8 cellular contexts compared by ENCODE assay signal in the genomic region with DNA sequence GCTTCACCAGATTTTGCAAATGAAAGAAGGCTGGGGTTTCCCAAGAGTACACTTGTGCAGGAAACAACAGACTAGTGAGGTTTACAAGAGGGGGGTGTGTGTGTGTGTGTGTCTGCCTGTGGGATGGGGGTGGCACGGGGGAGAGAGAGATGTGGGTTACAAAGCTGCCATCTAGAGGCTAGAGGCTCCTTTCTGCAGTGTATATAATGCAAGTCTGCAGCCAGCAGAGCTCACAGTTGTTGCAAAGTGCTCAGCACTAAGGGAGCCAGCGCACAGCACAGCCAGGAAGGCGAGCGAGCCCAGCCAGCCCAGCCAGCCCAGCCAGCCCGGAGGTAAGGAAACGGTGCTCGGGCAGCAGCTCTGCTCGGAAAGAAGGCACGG. TPM values are rescaled to one million over a fixed set of nuclear protein-coding genes. Genes with fewer than 3 reads are reported as not detected.
DNase-seq lines count a peak whose midpoint lies in the region; ATAC-seq and FAIRE-seq lines count a peak whose summit lies in the region.

TSS of gene ACKR3 (plus strand) at position 233 of the 381 bp plus-strand sequence. CDS start 10,641 bp downstream, outside the sequence.

- H3K27me3 ChIP-seq in CD8-positive, alpha-beta memory T cell (ENCODE audit: insufficient read depth, low read length, poor library complexity, severe bottlenecking), result no peaks in the 10 kb centered on the region

- H3K4me3 ChIP-seq in CD8-positive, alpha-beta memory T cell (ENCODE audit: low read length), result peak within 1 kb of the TSS; percentile 57

- peak within 1 kb of the TSS; percentile 2 to 79 (median 68) for H3K27ac Mint-ChIP-seq in CD8-positive, alpha-beta memory T cell

- H3K36me3 Mint-ChIP-seq in CD8-positive, alpha-beta memory T cell, result peaks cover 0 to 18% (median 2%) of the 10 kb centered on the region in 3 donors

- DNase-seq in CD8-positive, alpha-beta memory T cell, result peak; percentile 61 to 86 (median 75)
- DNase-seq in RCC 7860 (ENCODE audit: low spot score), result peak; percentile 83
- DNase-seq in activated effector memory CD4-positive, alpha-beta T cell treated with anti-CD3 and anti-CD28 coated beads, Interleukin-2, amount 50 U/mL, for 16 hours, result peak; percentile 83
- DNase-seq in germinal center (ENCODE audit: low spot score), result peak; percentile 85
- DNase-seq in occipital lobe (lab: John Stamatoyannopoulos, UW), result peak; percentile 64

- H3K27me3 Mint-ChIP-seq in CD8-positive, alpha-beta memory T cell, result peaks cover 0 to 3% of the 10 kb centered on the region in 2 donors

- ATAC-seq in GM19455 (IDR thresholded peaks at IDR 0.05; ENCODE audit: unreplicated experiment) (peak; percentile 84), HG03571 (IDR thresholded peaks at IDR 0.05; ENCODE audit: unreplicated experiment) (peak; percentile 84)

- no peaks in the 10 kb centered on the region for H3K9me3 ChIP-seq in CD8-positive, alpha-beta memory T cell (ENCODE audit: low read length)

- H3K9me3 Mint-ChIP-seq in CD8-positive, alpha-beta memory T cell, result no peaks in the 10 kb centered on the region

- no peak within 1 kb of the TSS for H3K27ac ChIP-seq in CD8-positive, alpha-beta memory T cell (ENCODE audit: low read depth, low read length)
- peak within 1 kb of the TSS; percentile 37 for H3K27ac ChIP-seq in temporal lobe (ENCODE audit: low read depth, low read length)

- CTCF ChIA-PET in CD8-positive, alpha-beta memory T cell (lab: Charles Lee), result interaction anchor here (0.6 to 4.5 kb wide), 28 partner anchors 8 to 1647 kb away, joined by 3 to 165 read pairs (median 8); partner anchors contain the start of gene COPS8

- no peaks in the 10 kb centered on the region for H3K36me3 ChIP-seq in CD8-positive, alpha-beta memory T cell (ENCODE audit: insufficient read depth, low read length)

- H3K4me3 Mint-ChIP-seq in CD8-positive, alpha-beta memory T cell, result peak within 1 kb of the TSS; percentile 10 to 84 (median 73)

- H3K4me1 Mint-ChIP-seq in CD8-positive, alpha-beta memory T cell, result peaks cover 19 to 41% (median 20%) of the 10 kb centered on the region in 3 donors

- peak; percentile 55 for FAIRE-seq in RCC 7860 (lab: Jason Lieb, UNC)

- POLR2A ChIA-PET in CD8-positive, alpha-beta memory T cell (lab: Charles Lee), result interaction anchor here (0.6 to 1.3 kb wide), 4 partner anchors 21 to 469 kb away, joined by 3 to 7 read pairs (median 4); no protein-coding TSS in a partner anchor

- H3K4me1 ChIP-seq in CD8-positive, alpha-beta memory T cell (ENCODE audit: insufficient read depth, low read length), result peaks cover 19% of the 10 kb centered on the region

RNA-seq across cellular contexts. Expression of gene ACKR3, which starts in this region (rescaled TPM):
- 1 to 10 TPM in 1 of 2 experiments, under 1 TPM in 1; 0.90 to 1.6 TPM for total RNA-seq in CD8-positive, alpha-beta memory T cell
- polyA plus RNA-seq in CD8-positive, alpha-beta memory T cell, result 5.5 TPM
- 20.3 TPM for total RNA-seq in occipital lobe
- 7.1 TPM for total RNA-seq in temporal lobe
